ENCODE assay signal across 1 cellular context in the genomic region with DNA sequence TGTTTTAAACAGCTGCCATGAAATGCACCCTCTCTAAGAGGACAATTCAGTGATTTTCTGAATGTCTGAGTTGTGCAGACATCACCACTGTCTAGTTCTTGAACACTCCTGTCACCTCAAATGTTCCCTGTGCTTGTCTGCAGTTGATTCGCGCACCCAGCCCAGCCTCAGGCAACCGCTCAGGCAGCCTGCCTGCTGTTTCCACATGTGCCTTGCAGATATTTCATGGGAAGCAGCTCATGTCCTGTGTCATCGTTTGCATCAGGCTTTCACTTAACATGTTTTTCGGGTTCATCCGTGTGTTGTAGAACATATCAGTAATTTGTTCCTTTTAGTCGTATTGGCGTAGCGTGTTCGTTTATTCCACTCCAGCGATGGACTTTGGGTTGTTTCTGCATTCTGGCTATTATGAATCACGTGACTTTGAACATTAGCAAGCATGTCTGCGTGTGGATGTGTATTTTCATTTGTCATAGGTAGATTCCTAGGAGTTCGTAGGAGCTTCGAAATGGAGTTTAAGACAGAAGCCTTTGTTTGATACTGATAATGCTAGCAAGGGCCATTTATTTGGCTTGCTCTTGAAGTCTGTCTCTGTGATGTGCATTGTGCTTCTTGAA.
TF ChIP-seq lines count a peak whose summit lies in the region.

No MANE protein-coding gene starts in this region.

TF ChIP-seq in K562, 482 proteins besides CTCF, POLR2A, EP300 and RAD21:
- TF ChIP-seq, protein P1, sequence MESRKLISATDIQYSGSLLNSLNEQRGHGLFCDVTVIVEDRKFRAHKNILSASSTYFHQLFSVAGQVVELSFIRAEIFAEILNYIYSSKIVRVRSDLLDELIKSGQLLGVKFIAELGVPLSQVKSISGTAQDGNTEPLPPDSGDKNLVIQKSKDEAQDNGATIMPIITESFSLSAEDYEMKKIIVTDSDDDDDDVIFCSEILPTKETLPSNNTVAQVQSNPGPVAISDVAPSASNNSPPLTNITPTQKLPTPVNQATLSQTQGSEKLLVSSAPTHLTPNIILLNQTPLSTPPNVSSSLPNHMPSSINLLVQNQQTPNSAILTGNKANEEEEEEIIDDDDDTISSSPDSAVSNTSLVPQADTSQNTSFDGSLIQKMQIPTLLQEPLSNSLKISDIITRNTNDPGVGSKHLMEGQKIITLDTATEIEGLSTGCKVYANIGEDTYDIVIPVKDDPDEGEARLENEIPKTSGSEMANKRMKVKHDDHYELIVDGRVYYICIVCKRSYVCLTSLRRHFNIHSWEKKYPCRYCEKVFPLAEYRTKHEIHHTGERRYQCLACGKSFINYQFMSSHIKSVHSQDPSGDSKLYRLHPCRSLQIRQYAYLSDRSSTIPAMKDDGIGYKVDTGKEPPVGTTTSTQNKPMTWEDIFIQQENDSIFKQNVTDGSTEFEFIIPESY (CRISPR knock-in tag; IDR thresholded peaks at IDR 0.05), result peak; percentile 45; the same call in 1 of the 2 replicates
- TF ChIP-seq, protein P2, sequence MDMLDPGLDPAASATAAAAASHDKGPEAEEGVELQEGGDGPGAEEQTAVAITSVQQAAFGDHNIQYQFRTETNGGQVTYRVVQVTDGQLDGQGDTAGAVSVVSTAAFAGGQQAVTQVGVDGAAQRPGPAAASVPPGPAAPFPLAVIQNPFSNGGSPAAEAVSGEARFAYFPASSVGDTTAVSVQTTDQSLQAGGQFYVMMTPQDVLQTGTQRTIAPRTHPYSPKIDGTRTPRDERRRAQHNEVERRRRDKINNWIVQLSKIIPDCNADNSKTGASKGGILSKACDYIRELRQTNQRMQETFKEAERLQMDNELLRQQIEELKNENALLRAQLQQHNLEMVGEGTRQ (CRISPR knock-in tag; IDR thresholded peaks at IDR 0.05), result peak; percentile 42; the same call in 1 of the 2 replicates
- TF ChIP-seq POLR3G (IDR thresholded peaks at IDR 0.05; ENCODE audit: extremely low read depth, insufficient read length, insufficient replicate concordance) (no peak), CBFA2T2 (conservative IDR thresholded peaks at IDR 0.05) (peak; percentile 39), RAD51 (IDR thresholded peaks at IDR 0.05; ENCODE audit: borderline replicate concordance, low read depth) (peak; percentile 90), BHLHE40 (IDR thresholded peaks at IDR 0.05; ENCODE audit: low read length) (peak; percentile 6; the same call in 1 of the 2 replicates), TOE1 (IDR thresholded peaks at IDR 0.05; ENCODE audit: borderline replicate concordance) (peak; percentile 91), TOE1 (CRISPR knock-in tag; IDR thresholded peaks at IDR 0.05; ENCODE audit: borderline replicate concordance, low read depth) (no peak), HNRNPH1 (optimal IDR thresholded peaks at IDR 0.05; ENCODE audit: low read depth, low read length) (no peak)
- TF ChIP-seq, protein P3, sequence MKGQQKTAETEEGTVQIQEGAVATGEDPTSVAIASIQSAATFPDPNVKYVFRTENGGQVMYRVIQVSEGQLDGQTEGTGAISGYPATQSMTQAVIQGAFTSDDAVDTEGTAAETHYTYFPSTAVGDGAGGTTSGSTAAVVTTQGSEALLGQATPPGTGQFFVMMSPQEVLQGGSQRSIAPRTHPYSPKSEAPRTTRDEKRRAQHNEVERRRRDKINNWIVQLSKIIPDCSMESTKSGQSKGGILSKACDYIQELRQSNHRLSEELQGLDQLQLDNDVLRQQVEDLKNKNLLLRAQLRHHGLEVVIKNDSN (CRISPR knock-in tag; IDR thresholded peaks at IDR 0.05), result peak; percentile 70
- TF ChIP-seq, protein P4, sequence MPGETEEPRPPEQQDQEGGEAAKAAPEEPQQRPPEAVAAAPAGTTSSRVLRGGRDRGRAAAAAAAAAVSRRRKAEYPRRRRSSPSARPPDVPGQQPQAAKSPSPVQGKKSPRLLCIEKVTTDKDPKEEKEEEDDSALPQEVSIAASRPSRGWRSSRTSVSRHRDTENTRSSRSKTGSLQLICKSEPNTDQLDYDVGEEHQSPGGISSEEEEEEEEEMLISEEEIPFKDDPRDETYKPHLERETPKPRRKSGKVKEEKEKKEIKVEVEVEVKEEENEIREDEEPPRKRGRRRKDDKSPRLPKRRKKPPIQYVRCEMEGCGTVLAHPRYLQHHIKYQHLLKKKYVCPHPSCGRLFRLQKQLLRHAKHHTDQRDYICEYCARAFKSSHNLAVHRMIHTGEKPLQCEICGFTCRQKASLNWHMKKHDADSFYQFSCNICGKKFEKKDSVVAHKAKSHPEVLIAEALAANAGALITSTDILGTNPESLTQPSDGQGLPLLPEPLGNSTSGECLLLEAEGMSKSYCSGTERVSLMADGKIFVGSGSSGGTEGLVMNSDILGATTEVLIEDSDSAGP (CRISPR knock-in tag; IDR thresholded peaks at IDR 0.05), result no peak
- TF ChIP-seq, protein P5, sequence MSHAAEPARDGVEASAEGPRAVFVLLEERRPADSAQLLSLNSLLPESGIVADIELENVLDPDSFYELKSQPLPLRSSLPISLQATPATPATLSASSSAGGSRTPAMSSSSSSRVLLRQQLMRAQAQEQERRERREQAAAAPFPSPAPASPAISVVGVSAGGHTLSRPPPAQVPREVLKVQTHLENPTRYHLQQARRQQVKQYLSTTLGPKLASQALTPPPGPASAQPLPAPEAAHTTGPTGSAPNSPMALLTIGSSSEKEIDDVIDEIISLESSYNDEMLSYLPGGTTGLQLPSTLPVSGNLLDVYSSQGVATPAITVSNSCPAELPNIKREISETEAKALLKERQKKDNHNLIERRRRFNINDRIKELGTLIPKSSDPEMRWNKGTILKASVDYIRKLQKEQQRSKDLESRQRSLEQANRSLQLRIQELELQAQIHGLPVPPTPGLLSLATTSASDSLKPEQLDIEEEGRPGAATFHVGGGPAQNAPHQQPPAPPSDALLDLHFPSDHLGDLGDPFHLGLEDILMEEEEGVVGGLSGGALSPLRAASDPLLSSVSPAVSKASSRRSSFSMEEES (CRISPR knock-in tag; IDR thresholded peaks at IDR 0.05), result peak; percentile 96
